18 cellular contexts compared by ENCODE assay signal in genomic region chr5:114435885-114436299, GRCh38.
DNase-seq lines count a peak whose midpoint lies in the region; ATAC-seq, FAIRE-seq and TF ChIP-seq lines count a peak whose summit lies in the region.
"Had no signal": no experiment of that assay in that cellular context is flagged by ENCODE, and none has a peak within 500 bp of the region (broad histone marks: within the 10 kb centered on the region; RNA-seq: fewer than 3 reads in every experiment).

No MANE protein-coding gene starts in this region.

- SMC1A ChIA-PET in GM12878 (lab: Charles Lee; ENCODE audit: uncharacterized antibody, unreplicated experiment) = interaction anchor here (1.4 to 17.9 kb wide), 4 partner anchors 13 to 72 kb away, joined by 5 to 347 read pairs (median 157); partner anchors contain the start of gene KCNN2

- H3K4me1 ChIP-seq in GM12878 (ENCODE audit: control insufficient read depth, insufficient read depth, low read length) = no peaks in the 10 kb centered on the region; the same call in 1 of the 2 replicates
- H3K4me1 ChIP-seq: foreskin keratinocyte had no signal

- no peak for TF ChIP-seq RAD21 in GM12878 (IDR thresholded peaks at IDR 0.05; ENCODE audit: insufficient read depth, low read depth, low read length)

- peak; percentile 69 to 82; a peak in 2 of 4 replicates for TF ChIP-seq EP300 in GM12878 (IDR thresholded peaks at IDR 0.05; ENCODE audit: borderline replicate concordance in 1 of 2, control insufficient read depth in 1 of 2, low read depth in 2 of 2, low read length in 2 of 2)

- H3K4me2 ChIP-seq in GM12878 (ENCODE audit: control insufficient read depth, insufficient read depth) = no peak overlapping the region

- no peaks in the 10 kb centered on the region for H4K20me1 ChIP-seq in GM12878 (ENCODE audit: control insufficient read depth, insufficient read depth)

- DNase-seq in GM12878 (ENCODE audit: low read depth, low spot score) (peak; percentile 73), T-cell (no peak), AG08395 (ENCODE audit: low spot score) (no peak)
- DNase-seq in activated effector memory CD4-positive, alpha-beta T cell treated with Interleukin-2 at 50 U/mL for 16 hours = no peak
- DNase-seq in stimulated activated naive CD4-positive, alpha-beta T cell treated with Interleukin-2 at 50 U/mL for 16 hours (lab: John Stamatoyannopoulos, UW) = no peak
- DNase-seq: activated CD4-positive, CD25-positive, alpha-beta regulatory T cell treated with anti-CD3 and anti-CD28 coated beads, Interleukin-2, amount 50 U/mL, for 72 hours; activated T-cell treated with anti-CD3 and anti-CD28 coated beads, Interleukin-2, amount 50 U/mL, for 1 hour; foreskin keratinocyte; H7; kidney glomerular epithelial cell; natural killer cell; right cardiac atrium had no signal

- H3K4me3 ChIP-seq in GM12878 = no peak overlapping the region

- WGBS in GM12878 (ENCODE audit: insufficient coverage, insufficient replicate concordance, low lambda C conversion rate, missing lambda C conversion rate) = 8% methylated on average over 1 of the region's 1 CpG

- no peak overlapping the region for H3K9ac ChIP-seq in GM12878 (ENCODE audit: control insufficient read depth, insufficient read depth, low read length)

- H3K79me2 ChIP-seq in GM12878 (ENCODE audit: control insufficient read depth, insufficient read depth, low read length) = no peaks in the 10 kb centered on the region

- peak; percentile 93 for ATAC-seq in GM18861 (IDR thresholded peaks at IDR 0.05; ENCODE audit: unreplicated experiment)
- ATAC-seq in GM21515 (IDR thresholded peaks at IDR 0.05; ENCODE audit: unreplicated experiment) = peak; percentile 51
- peak; percentile 69 for ATAC-seq in HG02981 (IDR thresholded peaks at IDR 0.05; ENCODE audit: unreplicated experiment)
- peak; percentile 84 for ATAC-seq in GM12878
- ATAC-seq in T-cell (replicated peaks in 1 of 4) = no peak
- ATAC-seq: foreskin keratinocyte, natural killer cell, right cardiac atrium had no signal

- in situ Hi-C loops in GM12878 (cut with MboI) = loop anchor here (25.0 kb wide), 1 partner anchor 1151 kb away; no protein-coding TSS in a partner anchor

- intact Hi-C loops in GM12878 (cut with micrococcal nuclease; ENCODE audit: unreplicated experiment) = loop anchor here (2.0 to 10.0 kb wide), 3 partner anchors 17 to 1409 kb away; partner anchors contain the start of genes AP3S1, ATG12 and FEM1C

- H3K27ac ChIP-seq in GM12878 (ENCODE audit: control insufficient read depth, insufficient read depth) = no peak overlapping the region
- H3K27ac ChIP-seq: C4-2B, foreskin keratinocyte had no signal

- no peak for TF ChIP-seq POLR2A in GM12878 (IDR thresholded peaks at IDR 0.05; ENCODE audit: low read depth, low read length)

- H3K36me3 ChIP-seq in GM12878 (ENCODE audit: control insufficient read depth in 2 of 2, insufficient read depth in 2 of 2, low read length in 1 of 2) = no peaks in the 10 kb centered on the region

- no peak overlapping the region for H3K27ac Mint-ChIP-seq in T-cell
- H3K27ac Mint-ChIP-seq: natural killer cell had no signal

- no peaks in the 10 kb centered on the region for H3K27me3 Mint-ChIP-seq in T-cell

- no peaks in the 10 kb centered on the region for H3K4me1 Mint-ChIP-seq in T-cell
- H3K4me1 Mint-ChIP-seq: natural killer cell had no signal

- H3K27me3 ChIP-seq in GM12878 (replicated peaks in 1 of 2; ENCODE audit: control insufficient read depth in 2 of 2, insufficient read depth in 2 of 2, low read length in 1 of 2) = no peaks in the 10 kb centered on the region
- H3K27me3 ChIP-seq: foreskin keratinocyte had no signal

- no peak overlapping the region for H3K4me3 Mint-ChIP-seq in T-cell
- H3K4me3 Mint-ChIP-seq: IgD-negative memory B cell, natural killer cell had no signal

- RAD21 ChIA-PET in GM12878 (lab: Charles Lee; ENCODE audit: unreplicated experiment) = interaction anchor here (1.3 to 14.5 kb wide), 4 partner anchors 12 to 72 kb away, joined by 3 to 217 read pairs (median 125); partner anchors contain the start of gene KCNN2

- H3K9me3 ChIP-seq in GM12878 (replicated peaks; ENCODE audit: control insufficient read depth, insufficient read depth, low read length) = no peaks in the 10 kb centered on the region; the same call in 2 of the 3 replicates

- H3K9me3 Mint-ChIP-seq in T-cell = no peaks in the 10 kb centered on the region
- H3K9me3 Mint-ChIP-seq: IgD-negative memory B cell had no signal

- TF ChIP-seq CTCF in GM12878 (IDR thresholded peaks at IDR 0.05 in 2 of 3, conservative IDR thresholded peaks at IDR 0.05 in 1 of 3; ENCODE audit: control insufficient read depth in 2 of 3, extremely low read depth in 1 of 3, insufficient read depth in 1 of 3, low read depth in 3 of 3, low read length in 3 of 3) = no peak

- POLR2A ChIA-PET in GM12878 (lab: Charles Lee) = interaction anchor here (0.6 to 3.5 kb wide), 7 partner anchors 11 to 74 kb away, joined by 3 to 28 read pairs (median 10); partner anchors contain the start of gene KCNN2
- POLR2A ChIA-PET in T-cell (lab: Charles Lee) = no interaction called here

- H3K36me3 Mint-ChIP-seq in T-cell = no peaks in the 10 kb centered on the region
- H3K36me3 Mint-ChIP-seq: natural killer cell had no signal

- no TSS peak for BruUV-seq in GM12878 (replicated peaks; lab: Mats Ljungman, UMichigan)

- CTCF ChIA-PET in GM12878 (lab: Yijun Ruan, JAX) = interaction anchor here (0.9 to 13.9 kb wide), 7 partner anchors 8 to 71 kb away, joined by 3 to 130 read pairs (median 4); no protein-coding TSS in a partner anchor
- CTCF ChIA-PET in T-cell (lab: Charles Lee) = no interaction called here

- FAIRE-seq in GM12878 (lab: Jason Lieb, UNC) = peak; percentile 96
- FAIRE-seq: astrocyte had no signal

- H2AFZ ChIP-seq in GM12878 (ENCODE audit: control insufficient read depth, low read depth, low read length) = no peak overlapping the region

TF ChIP-seq in GM12878, 131 proteins besides CTCF, POLR2A, EP300 and RAD21 (continues in another document):
- no peak for TF ChIP-seq RFX5 (IDR thresholded peaks at IDR 0.05; ENCODE audit: low read depth, low read length)
- no peak for TF ChIP-seq CEBPZ (IDR thresholded peaks at IDR 0.05; ENCODE audit: low read depth, low read length)
- TF ChIP-seq ESRRA (IDR thresholded peaks at IDR 0.05; ENCODE audit: low read length) = peak; percentile 84; the same call in 1 of the 2 replicates
- TF ChIP-seq TCF12 (IDR thresholded peaks at IDR 0.05; ENCODE audit: low read depth, low read length) = no peak
- peak; percentile 96 for TF ChIP-seq ATF7 (IDR thresholded peaks at IDR 0.05; ENCODE audit: low read depth)
- TF ChIP-seq CHD2 (IDR thresholded peaks at IDR 0.05; ENCODE audit: borderline replicate concordance, low read depth, low read length) = 0 out of 2 replicates have a peak, but pooled peaks have one; percentile 34
- TF ChIP-seq ZNF207 (IDR thresholded peaks at IDR 0.05; ENCODE audit: borderline replicate concordance) = peak; percentile 40; the same call in 1 of the 2 replicates
- TF ChIP-seq SRF (IDR thresholded peaks at IDR 0.05; ENCODE audit: low read depth in 2 of 2, low read length in 2 of 2) = no peak
- no peak for TF ChIP-seq ZNF622 (IDR thresholded peaks at IDR 0.05)
- TF ChIP-seq MTA2 (IDR thresholded peaks at IDR 0.05; ENCODE audit: low read depth) = peak; percentile 96
- 0 out of 2 replicates have a peak, but pooled peaks have one; percentile 25 for TF ChIP-seq JUND (IDR thresholded peaks at IDR 0.05; ENCODE audit: low read depth, low read length)
- TF ChIP-seq SP1 (IDR thresholded peaks at IDR 0.05; ENCODE audit: low read depth, low read length) = no peak
- TF ChIP-seq NR2F1 (conservative IDR thresholded peaks at IDR 0.05) = peak; percentile 99
- TF ChIP-seq ZNF274 (IDR thresholded peaks at IDR 0.05; ENCODE audit: insufficient read depth, insufficient read length) = no peak
- 0 out of 2 replicates have a peak, but pooled peaks have one; percentile 24 for TF ChIP-seq HDGF (IDR thresholded peaks at IDR 0.05)
- no peak for TF ChIP-seq HDAC2 (IDR thresholded peaks at IDR 0.05)
- no peak for TF ChIP-seq ZZZ3 (IDR thresholded peaks at IDR 0.05; ENCODE audit: control insufficient read depth, insufficient read length, low read depth)
- no peak for TF ChIP-seq STAT1 (conservative IDR thresholded peaks at IDR 0.05)
- no peak for TF ChIP-seq IRF5 (IDR thresholded peaks at IDR 0.05; ENCODE audit: borderline replicate concordance)

Comparison
In these comparisons a context has a peak if more than half of its experiments do, and no peak if none do; other contexts are left out.
1. ATAC-seq: peak in GM18861 (single experiment), GM21515 (single experiment), HG02981 (single experiment) and GM12878 (single experiment); none in T-cell (0 of 4).